Comparison of ENCODE assay signal across 20 cellular contexts in the genomic region with DNA sequence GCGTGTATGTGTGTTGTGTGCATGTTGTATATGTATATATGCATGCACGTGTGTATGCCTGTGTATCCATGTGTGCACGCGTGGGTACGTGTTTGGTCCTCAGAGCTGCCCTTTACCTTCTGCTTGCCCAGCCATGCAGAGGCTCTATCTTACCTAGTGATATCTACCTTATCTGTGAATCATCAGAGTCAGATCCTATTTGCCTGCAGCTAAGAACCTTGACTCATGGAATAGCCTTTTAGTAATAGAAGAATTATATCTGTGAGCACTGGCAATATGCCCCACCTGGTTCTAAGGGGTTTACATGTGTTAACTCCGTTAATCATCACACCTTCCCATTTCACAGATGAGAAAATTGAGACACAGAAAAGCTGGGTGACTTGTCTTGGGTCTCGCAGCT. TPM values are rescaled to one million over a fixed set of nuclear protein-coding genes. Genes with fewer than 3 reads are reported as not detected.
DNase-seq lines count a peak whose midpoint lies in the region; ATAC-seq, FAIRE-seq and TF ChIP-seq lines count a peak whose summit lies in the region.
"Had no signal": no experiment of that assay in that cellular context is flagged by ENCODE, and none has a peak within 500 bp of the region (broad histone marks: within the 10 kb centered on the region; RNA-seq: fewer than 3 reads in every experiment).

No MANE protein-coding gene starts in this region.

- H4K20me1 ChIP-seq in keratinocyte (ENCODE audit: control insufficient read depth, extremely low read depth, insufficient read depth, low read length), result no peaks in the 10 kb centered on the region

- no peak overlapping the region for H2AFZ ChIP-seq in keratinocyte (ENCODE audit: control insufficient read depth, low read length)
- H2AFZ ChIP-seq: GM23248 had no signal

- ATAC-seq in GM19351 (IDR thresholded peaks at IDR 0.05; ENCODE audit: unreplicated experiment) (peak; percentile 8), RWPE2 (ENCODE audit: low read depth) (peak; percentile 92), HG03159 (IDR thresholded peaks at IDR 0.05; ENCODE audit: unreplicated experiment) (no peak), GM18511 (IDR thresholded peaks at IDR 0.05; ENCODE audit: unreplicated experiment) (no peak)

- dilution Hi-C loops in keratinocyte (cut with MboI; ENCODE audit: extremely low pct_ligation_motif_present, low sequenced_read_pairs), result no loop called here

- peaks cover 3% of the 10 kb centered on the region for H3K27me3 ChIP-seq in RWPE2 (ENCODE audit: insufficient read depth, poor library complexity, severe bottlenecking)
- H3K27me3 ChIP-seq in keratinocyte (ENCODE audit: control insufficient read depth, extremely low read depth, insufficient read depth, low read length), result peaks cover 3% of the 10 kb centered on the region

- H3K27ac ChIP-seq in RWPE2 (ENCODE audit: poor library complexity, severe bottlenecking) (no peak overlapping the region), keratinocyte (ENCODE audit: control insufficient read depth, insufficient read depth, low read length) (no peak overlapping the region)
- H3K27ac ChIP-seq: C4-2B, GM23248, HL-60 had no signal

- no peaks in the 10 kb centered on the region for H3K79me2 ChIP-seq in keratinocyte (ENCODE audit: control insufficient read depth, insufficient read depth, low read length)

- no peak overlapping the region for H3K9ac ChIP-seq in keratinocyte (ENCODE audit: control insufficient read depth, extremely low read depth, insufficient read depth, low read length)
- H3K9ac ChIP-seq: GM23248 had no signal

- peak; percentile 27 for DNase-seq in HPDE6-E6E7 (ENCODE audit: extremely low spot score)
- DNase-seq in RWPE2 (ENCODE audit: low spot score), result no peak
- DNase-seq in keratinocyte (ENCODE audit: low read depth, low spot score), result peak; percentile 49
- DNase-seq in HuH-7.5 (ENCODE audit: low spot score), result no peak
- DNase-seq: BE2C; CD4-positive, alpha-beta memory T cell; DMS153; DND-41; GDM1; GM23248; KG1 had no signal

- no peak overlapping the region for H3K4me2 ChIP-seq in keratinocyte (ENCODE audit: control insufficient read depth, extremely low read depth, insufficient read depth, low read depth, low read length)

- no peaks in the 10 kb centered on the region for H3K9me3 ChIP-seq in RWPE2 (ENCODE audit: severe bottlenecking)
- no peaks in the 10 kb centered on the region for H3K9me3 ChIP-seq in keratinocyte (ENCODE audit: control insufficient read depth, low read depth, low read length)
- H3K9me3 ChIP-seq: BE2C had no signal

- TF ChIP-seq CTCF in RWPE2 (IDR thresholded peaks at IDR 0.05; ENCODE audit: poor library complexity, severe bottlenecking), result no peak
- no peak for TF ChIP-seq CTCF in keratinocyte (optimal IDR thresholded peaks at IDR 0.05 in 1 of 3, IDR thresholded peaks at IDR 0.05 in 1 of 3, conservative IDR thresholded peaks at IDR 0.05 in 1 of 3; ENCODE audit: extremely low read depth in 1 of 3, insufficient read depth in 2 of 3, low read length in 3 of 3)

- H3K36me3 ChIP-seq in RWPE2 (ENCODE audit: low read depth) (no peaks in the 10 kb centered on the region), keratinocyte (ENCODE audit: control insufficient read depth in 2 of 2, extremely low read depth in 1 of 2, insufficient read depth in 2 of 2, low read length in 2 of 2) (no peaks in the 10 kb centered on the region)
- H3K36me3 ChIP-seq: BE2C had no signal

- H3K4me1 ChIP-seq in RWPE2 (ENCODE audit: insufficient read depth, poor library complexity, severe bottlenecking) (no peaks in the 10 kb centered on the region), keratinocyte (ENCODE audit: control insufficient read depth, extremely low read depth, insufficient read depth, low read length) (peaks cover 6% of the 10 kb centered on the region)
- H3K4me1 ChIP-seq: BE2C had no signal

- peak; percentile 79 for FAIRE-seq in keratinocyte (lab: Jason Lieb, UNC)
- FAIRE-seq: A204.1, GM12892, H54 had no signal

- H3K4me3 ChIP-seq in RWPE2 (ENCODE audit: severe bottlenecking) (no peak overlapping the region), keratinocyte (ENCODE audit: control insufficient read depth in 2 of 3, extremely low read depth in 1 of 3, insufficient read depth in 2 of 3, low read depth in 1 of 3, low read length in 3 of 3) (no peak overlapping the region)
- H3K4me3 ChIP-seq: GM23248 had no signal

- H3K9me1 ChIP-seq in keratinocyte (ENCODE audit: control insufficient read depth, extremely low read depth, insufficient read depth, low read length), result no peaks in the 10 kb centered on the region

RNA-seq across cellular contexts. Expression of gene PGPEP1L, which starts 11.0 kb away (rescaled TPM):
- not detected in 3 replicates for polyA plus RNA-seq in keratinocyte
- not detected for polyA plus RNA-seq in keratinocyte (2011; ENCODE audit: low read depth)
- not detected in 2 replicates for polyA plus RNA-seq in keratinocyte (2011; cell fraction: cytosol; rRNA removed)
- not detected in 2 replicates for polyA plus RNA-seq in keratinocyte (2011; cell fraction: nucleus; rRNA removed)
- not detected in 2 replicates for polyA plus RNA-seq in keratinocyte (2012; ENCODE audit: low replicate concordance)
- polyA minus RNA-seq in keratinocyte, result not detected in 3 replicates
- polyA minus RNA-seq in keratinocyte (2011; cell fraction: cytosol; rRNA and poly(A)+ RNA removed), result not detected
- not detected in 2 replicates for polyA minus RNA-seq in keratinocyte (2011; cell fraction: nucleus; rRNA and poly(A)+ RNA removed)
- polyA plus RNA-seq: CD4-positive, alpha-beta memory T cell; GM23248; IgD-negative memory B cell had no signal

Comparison
In these comparisons a context has a peak if more than half of its experiments do, and no peak if none do; other contexts are left out.
1. ATAC-seq: peak in GM19351 (single experiment) and RWPE2 (single experiment); none in HG03159 (single experiment) and GM18511 (single experiment).
2. DNase-seq: peak in HPDE6-E6E7 (single experiment) and keratinocyte (single experiment); none in RWPE2 (single experiment) and HuH-7.5 (single experiment).